In the genomic region with DNA sequence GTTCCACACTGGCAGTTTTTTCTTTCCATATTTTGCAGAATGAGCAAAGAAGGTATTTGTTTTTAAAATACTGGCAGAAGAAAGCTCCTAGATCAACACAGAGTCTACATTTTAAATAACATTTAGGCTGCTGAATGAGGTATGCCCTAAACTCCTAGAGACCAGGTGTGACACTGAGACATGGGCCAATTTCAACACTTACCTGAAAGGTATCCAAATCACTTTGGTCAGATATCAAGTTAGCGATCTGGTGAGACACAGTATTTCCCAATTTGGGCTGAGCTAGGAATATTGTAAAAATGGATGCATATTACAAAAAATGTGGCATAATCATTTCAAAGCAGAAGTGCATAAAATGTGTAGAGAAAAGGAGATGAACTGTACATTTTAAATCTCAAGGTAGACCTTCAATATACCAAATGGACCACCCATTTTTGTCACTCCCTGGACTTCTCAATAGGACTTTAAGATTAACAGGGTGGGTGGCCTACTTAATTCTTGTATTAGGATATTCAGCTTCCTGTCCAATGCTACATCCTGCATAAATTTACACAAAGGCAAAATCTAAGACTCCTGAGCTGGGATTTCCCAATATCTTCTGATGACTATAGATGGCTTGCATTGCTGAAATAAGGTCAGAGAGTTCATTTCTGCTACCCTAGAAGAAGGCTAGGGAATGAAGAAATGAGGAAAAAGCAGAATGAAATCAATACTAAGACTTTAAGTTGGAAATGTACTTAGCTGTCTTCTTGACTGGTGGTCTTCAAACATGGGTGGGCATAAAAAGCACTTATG, we compare ENCODE assay signal across 21 cellular contexts.
A peak's percentile ranks its signal among the peaks of the same experiment; 100 is the strongest.
DNase-seq lines count a peak whose midpoint lies in the region; ATAC-seq and TF ChIP-seq lines count a peak whose summit lies in the region.
"Had no signal": no experiment of that assay in that cellular context is flagged by ENCODE, and none has a peak within 500 bp of the region (broad histone marks: within the 10 kb centered on the region; RNA-seq: fewer than 3 reads in every experiment).

No MANE protein-coding gene starts in this region.

- H3K27ac ChIP-seq in RWPE2 (ENCODE audit: poor library complexity, severe bottlenecking) (peak overlapping the region; percentile 3), esophagus muscularis mucosa (replicated peaks in 1 of 4) (peak overlapping the region; percentile 5 to 63 (median 40)), sigmoid colon (peak overlapping the region; percentile 4 to 33 (median 18))
- H3K27ac ChIP-seq: epithelial cell of prostate, neural progenitor cell, Peyer's patch, suprapubic skin had no signal

- peak overlapping the region; percentile 45 for H3K27ac Mint-ChIP-seq in activated T-cell treated with anti-CD3 and anti-CD28 coated beads, Interleukin-2, amount 50 U/mL, for 24 hours
- no peak overlapping the region for H3K27ac Mint-ChIP-seq in activated T-cell treated with anti-CD3 and anti-CD28 coated beads, Interleukin-2, amount 50 U/mL, for 72 hours
- H3K27ac Mint-ChIP-seq in endothelial cell (ENCODE audit: unreplicated experiment), result no peak overlapping the region
- H3K27ac Mint-ChIP-seq: activated CD4-positive, alpha-beta T cell treated with anti-CD3 and anti-CD28 coated beads, Interleukin-2, amount 10 ng/mL, durations not matched to agents 24 days and 14 days; neural progenitor cell had no signal

- no peak for TF ChIP-seq POLR2A in esophagus muscularis mucosa (IDR thresholded peaks at IDR 0.05; ENCODE audit: low read depth)
- no peak for TF ChIP-seq POLR2A in sigmoid colon (IDR thresholded peaks at IDR 0.05)

- H3K9me3 ChIP-seq in RWPE2 (ENCODE audit: severe bottlenecking), result no peaks in the 10 kb centered on the region
- no peaks in the 10 kb centered on the region for H3K9me3 ChIP-seq in esophagus muscularis mucosa
- H3K9me3 ChIP-seq in sigmoid colon, result no peaks in the 10 kb centered on the region
- H3K9me3 ChIP-seq: Peyer's patch, SK-N-SH, suprapubic skin had no signal

- H3K4me3 Mint-ChIP-seq in activated T-cell treated with anti-CD3 and anti-CD28 coated beads, Interleukin-2, amount 50 U/mL, for 24 hours, result no peak overlapping the region
- peak overlapping the region in 1 of 2 donors; percentile 4 for H3K4me3 Mint-ChIP-seq in activated T-cell treated with anti-CD3 and anti-CD28 coated beads, Interleukin-2, amount 50 U/mL, for 72 hours
- no peak overlapping the region for H3K4me3 Mint-ChIP-seq in endothelial cell (ENCODE audit: unreplicated experiment)
- H3K4me3 Mint-ChIP-seq: activated CD4-positive, alpha-beta T cell treated with anti-CD3 and anti-CD28 coated beads, Interleukin-2, amount 10 ng/mL, durations not matched to agents 24 days and 14 days; mesothelial cell of epicardium; neural progenitor cell had no signal

- H3K36me3 Mint-ChIP-seq in activated T-cell treated with anti-CD3 and anti-CD28 coated beads, Interleukin-2, amount 50 U/mL, for 24 hours (ENCODE audit: low read depth), result peaks cover 79% of the 10 kb centered on the region
- H3K36me3 Mint-ChIP-seq in activated T-cell treated with anti-CD3 and anti-CD28 coated beads, Interleukin-2, amount 50 U/mL, for 72 hours (ENCODE audit: insufficient read depth in 2 of 2), result peaks cover 3 to 13% of the 10 kb centered on the region in 2 donors
- H3K36me3 Mint-ChIP-seq in endothelial cell (ENCODE audit: low read depth, unreplicated experiment), result no peaks in the 10 kb centered on the region
- H3K36me3 Mint-ChIP-seq: mesothelial cell of epicardium had no signal

- ATAC-seq in activated T-cell treated with anti-CD3 and anti-CD28 coated beads, Interleukin-2, amount 50 U/mL, for 72 hours (replicated peaks in 1 of 2), result no peak
- peak; percentile 60 for ATAC-seq in RWPE2 (ENCODE audit: low read depth)
- ATAC-seq in HG03045 (IDR thresholded peaks at IDR 0.05; ENCODE audit: unreplicated experiment), result no peak
- ATAC-seq: HCT116 had no signal

- no peak overlapping the region for H3K4me3 ChIP-seq in RWPE2 (ENCODE audit: severe bottlenecking)
- H3K4me3 ChIP-seq in esophagus muscularis mucosa, result no peak overlapping the region
- no peak overlapping the region for H3K4me3 ChIP-seq in sigmoid colon
- H3K4me3 ChIP-seq: neural progenitor cell, Peyer's patch, suprapubic skin had no signal

- no peaks in the 10 kb centered on the region for H3K27me3 ChIP-seq in RWPE2 (ENCODE audit: insufficient read depth, poor library complexity, severe bottlenecking)
- no peaks in the 10 kb centered on the region for H3K27me3 ChIP-seq in esophagus muscularis mucosa
- H3K27me3 ChIP-seq in sigmoid colon, result no peaks in the 10 kb centered on the region
- H3K27me3 ChIP-seq: neural progenitor cell, Peyer's patch, suprapubic skin had no signal

- TF ChIP-seq EP300 in esophagus muscularis mucosa (IDR thresholded peaks at IDR 0.05), result no peak
- TF ChIP-seq EP300 in sigmoid colon (IDR thresholded peaks at IDR 0.05), result no peak

- H3K4me1 ChIP-seq in RWPE2 (ENCODE audit: insufficient read depth, poor library complexity, severe bottlenecking) (peaks cover 16% of the 10 kb centered on the region), esophagus muscularis mucosa (peaks cover 4 to 84% (median 69%) of the 10 kb centered on the region in 4 donors), sigmoid colon (peaks cover 0 to 53% (median 41%) of the 10 kb centered on the region in 4 donors)
- H3K4me1 ChIP-seq: neural progenitor cell had no signal

- H3K9me3 Mint-ChIP-seq in activated T-cell treated with anti-CD3 and anti-CD28 coated beads, Interleukin-2, amount 50 U/mL, for 24 hours, result no peaks in the 10 kb centered on the region
- H3K9me3 Mint-ChIP-seq in activated T-cell treated with anti-CD3 and anti-CD28 coated beads, Interleukin-2, amount 50 U/mL, for 72 hours, result no peaks in the 10 kb centered on the region
- H3K9me3 Mint-ChIP-seq in endothelial cell (ENCODE audit: unreplicated experiment), result no peaks in the 10 kb centered on the region
- H3K9me3 Mint-ChIP-seq: activated CD4-positive, alpha-beta T cell treated with anti-CD3 and anti-CD28 coated beads, Interleukin-2, amount 10 ng/mL, durations not matched to agents 24 days and 14 days; mesothelial cell of epicardium had no signal

- no peaks in the 10 kb centered on the region for H3K36me3 ChIP-seq in RWPE2 (ENCODE audit: low read depth)
- H3K36me3 ChIP-seq in esophagus muscularis mucosa, result no peaks in the 10 kb centered on the region
- no peaks in the 10 kb centered on the region for H3K36me3 ChIP-seq in sigmoid colon
- H3K36me3 ChIP-seq: neural progenitor cell, Peyer's patch, suprapubic skin had no signal

- WGBS in esophagus muscularis mucosa, result 83% methylated on average over 1 of the region's 1 CpG
- WGBS in sigmoid colon, 2 donors, result 98% methylated on average over 1 of the region's 1 CpG

- peaks cover 86% of the 10 kb centered on the region for H3K4me1 Mint-ChIP-seq in activated T-cell treated with anti-CD3 and anti-CD28 coated beads, Interleukin-2, amount 50 U/mL, for 24 hours (ENCODE audit: low read depth)
- H3K4me1 Mint-ChIP-seq in activated T-cell treated with anti-CD3 and anti-CD28 coated beads, Interleukin-2, amount 50 U/mL, for 72 hours (ENCODE audit: low read depth), result peaks cover 94% of the 10 kb centered on the region
- H3K4me1 Mint-ChIP-seq in endothelial cell (ENCODE audit: unreplicated experiment), result no peaks in the 10 kb centered on the region

- no peak for DNase-seq in activated T-cell treated with anti-CD3 and anti-CD28 coated beads, Interleukin-2, amount 50 U/mL, for 24 hours
- DNase-seq in activated T-cell treated with anti-CD3 and anti-CD28 coated beads, Interleukin-2, amount 50 U/mL, for 72 hours, result no peak
- DNase-seq in RWPE2 (ENCODE audit: low spot score), result no peak
- DNase-seq in esophagus muscularis mucosa (ENCODE audit: extremely low spot score), result no peak
- DNase-seq in sigmoid colon, result no peak
- DNase-seq in endothelial cell (ENCODE audit: low spot score), result no peak
- DNase-seq in NCI-H2171 treated with DMSO at 0.1 percent for 48 hours (lab: John Stamatoyannopoulos, UW), result no peak
- DNase-seq: activated CD4-positive, alpha-beta T cell treated with anti-CD3 and anti-CD28 coated beads, Interleukin-2, amount 10 ng/mL, durations not matched to agents 24 days and 14 days; activated naive CD4-positive, alpha-beta T cell treated with anti-CD3 and anti-CD28 coated beads, Interleukin-2, amount 50 U/mL, for 16 hours; dermis blood vessel endothelial cell; DMS79 treated with DMSO at 0.1 percent for 48 hours; NCI-H1694 treated with DMSO at 0.1 percent for 48 hours; Peyer's patch; SK-N-SH; stimulated activated CD8-positive, alpha-beta memory T cell treated with anti-CD3 and anti-CD28 coated beads, Interleukin-4, amount 100 ng/mL, for 48 hours had no signal

- TF ChIP-seq CTCF in RWPE2 (IDR thresholded peaks at IDR 0.05; ENCODE audit: poor library complexity, severe bottlenecking) (no peak), esophagus muscularis mucosa (IDR thresholded peaks at IDR 0.05) (no peak), sigmoid colon (IDR thresholded peaks at IDR 0.05) (no peak), endothelial cell (IDR thresholded peaks at IDR 0.05; ENCODE audit: unreplicated experiment) (no peak)

- intact Hi-C loops in esophagus muscularis mucosa (cut with DNase I) (no loop called here), sigmoid colon (cut with DNase I) (no loop called here)

- no peaks in the 10 kb centered on the region for H3K27me3 Mint-ChIP-seq in activated T-cell treated with anti-CD3 and anti-CD28 coated beads, Interleukin-2, amount 50 U/mL, for 24 hours
- H3K27me3 Mint-ChIP-seq in activated T-cell treated with anti-CD3 and anti-CD28 coated beads, Interleukin-2, amount 50 U/mL, for 72 hours (ENCODE audit: low read depth), result no peaks in the 10 kb centered on the region
- peaks cover 2% of the 10 kb centered on the region for H3K27me3 Mint-ChIP-seq in endothelial cell (ENCODE audit: unreplicated experiment)
- H3K27me3 Mint-ChIP-seq: activated CD4-positive, alpha-beta T cell treated with anti-CD3 and anti-CD28 coated beads, Interleukin-2, amount 10 ng/mL, durations not matched to agents 24 days and 14 days had no signal
